Comparison of ENCODE assay signal across 2 cellular contexts in genomic region chr3:130026146-130026829, GRCh38.
TF ChIP-seq lines count a peak whose summit lies in the region.

No MANE protein-coding gene starts in this region.

TF ChIP-seq in HEK293, 187 proteins besides CTCF, POLR2A, EP300 and RAD21:
- TF ChIP-seq ZNF654 (tag by site-specific recombination; IDR thresholded peaks at IDR 0.05; ENCODE audit: low read depth) = peak; percentile 13; the same call in 1 of the 2 replicates

TF ChIP-seq in GM12878, 131 proteins besides CTCF, POLR2A, EP300 and RAD21:
- TF ChIP-seq SMC3 (IDR thresholded peaks at IDR 0.05; ENCODE audit: borderline replicate concordance, low read length) = peak; percentile 46; the same call in 1 of the 2 replicates
TF ChIP-seq in GM12878: peak in this region for 1; not testable (repeated sequence) for 130.
